15 cellular contexts compared by ENCODE assay signal in the genomic region with DNA sequence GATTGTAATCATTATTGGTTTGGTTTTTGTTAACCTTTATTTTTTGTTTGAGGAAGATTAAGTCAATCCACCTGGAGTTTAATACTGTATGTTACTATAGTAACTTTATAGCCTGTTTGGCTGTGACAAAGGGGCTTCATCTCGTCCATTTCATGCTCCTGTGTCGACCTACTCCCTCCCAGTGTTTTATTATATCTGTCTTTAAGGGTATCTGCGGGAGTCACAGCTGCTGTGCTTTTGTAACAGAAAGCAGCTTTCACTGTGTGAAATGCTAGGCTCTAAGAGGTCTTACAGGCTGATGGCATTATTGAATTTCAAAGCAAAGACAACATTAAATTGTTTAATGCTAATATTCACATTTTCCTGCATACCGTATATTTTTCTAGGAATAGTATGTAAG.
"Had no signal": no experiment of that assay in that cellular context is flagged by ENCODE, and none has a peak within 500 bp of the region (broad histone marks: within the 10 kb centered on the region; RNA-seq: fewer than 3 reads in every experiment).

No MANE protein-coding gene starts in this region.

- H3K4me3 ChIP-seq: gastroesophageal sphincter, lower lobe of right lung, ovary, sigmoid colon, spleen, stomach, testis, upper lobe of right lung had no signal

- H3K36me3 ChIP-seq: gastroesophageal sphincter, lower lobe of right lung, ovary, sigmoid colon, spleen, stomach, upper lobe of right lung had no signal

- ATAC-seq: activated T-helper 17 cell treated with anti-CD3 and anti-CD28 coated beads, Interleukin-2, amount 50 U/mL, for 72 hours; gastroesophageal sphincter; left cardiac atrium; lower lobe of right lung; upper lobe of right lung had no signal

- H3K27me3 ChIP-seq: gastroesophageal sphincter, ovary, sigmoid colon, spleen, stomach, testis, upper lobe of right lung had no signal

- DNase-seq: activated CD4-positive, alpha-beta T cell treated with anti-CD3 and anti-CD28 coated beads for 1 hour; activated CD4-positive, alpha-beta T cell treated with anti-CD3 and anti-CD28 coated beads, Interleukin-2, amount 50 U/mL, for 48 hours; activated naive CD4-positive, alpha-beta T cell treated with anti-CD3 and anti-CD28 coated beads for 36 hours; left cardiac atrium; lower lobe of right lung; midbrain; ovary; sigmoid colon; spleen; stimulated activated CD4-positive, alpha-beta T cell treated with anti-CD3 and anti-CD28 coated beads, Interleukin-1b, Interleukin-23, amount 100 ng/mL, for 48 hours; stomach; testis; upper lobe of right lung had no signal

- H3K27ac ChIP-seq: gastroesophageal sphincter, lower lobe of right lung, ovary, sigmoid colon, spleen, stomach, testis, upper lobe of right lung had no signal

- H3K4me1 ChIP-seq: gastroesophageal sphincter, lower lobe of right lung, sigmoid colon, spleen, stomach, testis, upper lobe of right lung had no signal

- H3K9me3 ChIP-seq: gastroesophageal sphincter, lower lobe of right lung, ovary, sigmoid colon, spleen, stomach, testis, upper lobe of right lung had no signal
